18 cellular contexts compared by ENCODE assay signal in genomic region chr9:109312783-109313182, GRCh38. TPM values are rescaled to one million over a fixed set of nuclear protein-coding genes. Genes with fewer than 3 reads are reported as not detected.
DNase-seq lines count a peak whose midpoint lies in the region; ATAC-seq and TF ChIP-seq lines count a peak whose summit lies in the region.
"Had no signal": no experiment of that assay in that cellular context is flagged by ENCODE, and none has a peak within 500 bp of the region (broad histone marks: within the 10 kb centered on the region; RNA-seq: fewer than 3 reads in every experiment).

No MANE protein-coding gene starts in this region.

- H3K9me3 ChIP-seq in Karpas-422 (ENCODE audit: low read length) (no peaks in the 10 kb centered on the region), body of pancreas (no peaks in the 10 kb centered on the region), neural cell (ENCODE audit: low read length) (no peaks in the 10 kb centered on the region)
- H3K9me3 ChIP-seq: Caco-2 had no signal

- no peak overlapping the region for H2AFZ ChIP-seq in GM23338
- H2AFZ ChIP-seq in Karpas-422 (ENCODE audit: low read length), result no peak overlapping the region
- no peak overlapping the region for H2AFZ ChIP-seq in neural cell (ENCODE audit: low read depth, low read length)

- TF ChIP-seq RAD21 in neural cell (conservative IDR thresholded peaks at IDR 0.05), result no peak

- H3K9me2 ChIP-seq in GM23338 (ENCODE audit: insufficient read depth), result no peaks in the 10 kb centered on the region
- H3K9me2 ChIP-seq in Karpas-422 (replicated peaks; ENCODE audit: insufficient read depth, low read length), result no peaks in the 10 kb centered on the region
- no peaks in the 10 kb centered on the region for H3K9me2 ChIP-seq in neural cell (ENCODE audit: insufficient read depth, low read length)

- no peak for TF ChIP-seq EP300 in neural cell (conservative IDR thresholded peaks at IDR 0.05; ENCODE audit: poor library complexity, severe bottlenecking)

- no peak for DNase-seq in GM23338 (ENCODE audit: low spot score)
- no peak for DNase-seq in Karpas-422
- no peak for DNase-seq in body of pancreas
- DNase-seq in natural killer cell, result no peak
- DNase-seq in T-helper 2 cell treated with Interferon-gamma antibody and Interleukin-4, amounts not matched to agents 5 μg/mL and 100 μg/mL, for 36 hours (ENCODE audit: low spot score), result no peak
- no peak for DNase-seq in NCI-H187 treated with DMSO at 0.1 percent for 48 hours (lab: John Stamatoyannopoulos, UW)
- DNase-seq: ACHN, AML-193, Caco-2, DMS153, Kasumi-1, NCI-H1105, NCI-H1694 treated with DMSO at 0.1 percent for 48 hours, NCI-H2171, NCI-H446, NCI-H748 treated with DMSO at 0.1 percent for 48 hours, SHP77 treated with DMSO at 0.1 percent for 48 hours had no signal

- H3K27ac Mint-ChIP-seq in GM23338, result no peak overlapping the region
- no peak overlapping the region for H3K27ac Mint-ChIP-seq in natural killer cell
- H3K27ac Mint-ChIP-seq in T-helper 2 cell treated with Interferon-gamma antibody and Interleukin-4, amounts not matched to agents 5 μg/mL and 100 μg/mL, for 36 hours, result no peak overlapping the region

- H3K4me3 ChIP-seq in GM23338, result no peak overlapping the region
- H3K4me3 ChIP-seq in Karpas-422 (ENCODE audit: low read length), result no peak overlapping the region
- H3K4me3 ChIP-seq in body of pancreas, result no peak overlapping the region
- peak overlapping the region; percentile 33 for H3K4me3 ChIP-seq in neural cell (ENCODE audit: low read length)

- no peak overlapping the region for H3K9ac ChIP-seq in Karpas-422 (ENCODE audit: low read length)
- peak overlapping the region; percentile 25 for H3K9ac ChIP-seq in neural cell (ENCODE audit: low read length)

- peaks cover 48% of the 10 kb centered on the region for H4K20me1 ChIP-seq in GM23338 (replicated peaks; ENCODE audit: insufficient read depth)
- no peaks in the 10 kb centered on the region for H4K20me1 ChIP-seq in Karpas-422 (ENCODE audit: insufficient read depth, low read depth, low read length)
- H4K20me1 ChIP-seq in neural cell (ENCODE audit: insufficient read depth), result no peaks in the 10 kb centered on the region

- H3K4me1 ChIP-seq in GM23338 (ENCODE audit: insufficient read depth), result peaks cover 60% of the 10 kb centered on the region
- peaks cover 20% of the 10 kb centered on the region for H3K4me1 ChIP-seq in Karpas-422 (ENCODE audit: low read length)
- H3K4me1 ChIP-seq in body of pancreas, result peaks cover 95% of the 10 kb centered on the region

- H3K4me3 Mint-ChIP-seq in GM23338 (no peak overlapping the region), natural killer cell (no peak overlapping the region)
- no peak overlapping the region for H3K4me3 Mint-ChIP-seq in T-helper 2 cell treated with Interferon-gamma antibody and Interleukin-4, amounts not matched to agents 5 μg/mL and 100 μg/mL, for 36 hours

- H3K27me3 ChIP-seq in GM23338 (ENCODE audit: insufficient read depth) (no peaks in the 10 kb centered on the region), Karpas-422 (ENCODE audit: low read length) (no peaks in the 10 kb centered on the region), body of pancreas (no peaks in the 10 kb centered on the region), neural cell (ENCODE audit: insufficient read depth, low read depth, low read length) (peaks cover 6% of the 10 kb centered on the region)

- H3F3A ChIP-seq in GM23338 (replicated peaks; ENCODE audit: low read depth), result no peaks in the 10 kb centered on the region
- no peaks in the 10 kb centered on the region for H3F3A ChIP-seq in neural cell (ENCODE audit: insufficient read depth, low read length, poor library complexity, severe bottlenecking)

- intact Hi-C loops in body of pancreas (cut with DNase I), result no loop called here
- intact Hi-C loops in natural killer cell (cut with micrococcal nuclease), result no loop called here

- TF ChIP-seq CTCF in GM23338 (conservative IDR thresholded peaks at IDR 0.05; ENCODE audit: low read depth in 2 of 2) (no peak), body of pancreas (IDR thresholded peaks at IDR 0.05) (no peak), neural cell (IDR thresholded peaks at IDR 0.05; ENCODE audit: poor library complexity, severe bottlenecking) (no peak), natural killer cell (IDR thresholded peaks at IDR 0.05) (no peak)

- H3K9me3 Mint-ChIP-seq in GM23338, result no peaks in the 10 kb centered on the region
- H3K9me3 Mint-ChIP-seq in natural killer cell, result no peaks in the 10 kb centered on the region
- H3K9me3 Mint-ChIP-seq in T-helper 2 cell treated with Interferon-gamma antibody and Interleukin-4, amounts not matched to agents 5 μg/mL and 100 μg/mL, for 36 hours, result no peaks in the 10 kb centered on the region

- ATAC-seq in GM23338 (no peak), body of pancreas (no peak), natural killer cell (no peak)

- H3K4me1 Mint-ChIP-seq in GM23338 (peaks cover 77% of the 10 kb centered on the region), natural killer cell (no peaks in the 10 kb centered on the region)
- H3K4me1 Mint-ChIP-seq in T-helper 2 cell treated with Interferon-gamma antibody and Interleukin-4, amounts not matched to agents 5 μg/mL and 100 μg/mL, for 36 hours (ENCODE audit: low read depth), result no peaks in the 10 kb centered on the region

- WGBS in body of pancreas, 2 donors, result 78 to 81% methylated on average over 6 to 7 of the region's 7 CpGs

- TF ChIP-seq POLR2A in body of pancreas (IDR thresholded peaks at IDR 0.05), result no peak

- H3K27me3 Mint-ChIP-seq in GM23338 (ENCODE audit: insufficient read depth, low read depth, poor library complexity) (peaks cover 11% of the 10 kb centered on the region), natural killer cell (ENCODE audit: low read depth in 2 of 2) (peaks cover 40 to 62% of the 10 kb centered on the region in 2 donors)
- H3K27me3 Mint-ChIP-seq in T-helper 2 cell treated with Interferon-gamma antibody and Interleukin-4, amounts not matched to agents 5 μg/mL and 100 μg/mL, for 36 hours (ENCODE audit: low read depth), result peaks cover 60% of the 10 kb centered on the region

- H3K36me3 Mint-ChIP-seq in GM23338 (ENCODE audit: low read depth), result peaks cover 3% of the 10 kb centered on the region
- no peaks in the 10 kb centered on the region for H3K36me3 Mint-ChIP-seq in natural killer cell
- H3K36me3 Mint-ChIP-seq in T-helper 2 cell treated with Interferon-gamma antibody and Interleukin-4, amounts not matched to agents 5 μg/mL and 100 μg/mL, for 36 hours (ENCODE audit: low read depth), result no peaks in the 10 kb centered on the region

- H3K36me3 ChIP-seq in GM23338 (ENCODE audit: insufficient read depth) (no peaks in the 10 kb centered on the region), Karpas-422 (ENCODE audit: insufficient read depth, low read length) (no peaks in the 10 kb centered on the region), body of pancreas (replicated peaks in 1 of 2; ENCODE audit: insufficient read depth in 1 of 2, low read depth in 2 of 2) (no peaks in the 10 kb centered on the region), neural cell (ENCODE audit: insufficient read depth, low read length) (no peaks in the 10 kb centered on the region)

- H3K27ac ChIP-seq in GM23338 (ENCODE audit: low read depth) (no peak overlapping the region), Karpas-422 (ENCODE audit: low read length) (no peak overlapping the region), body of pancreas (peak overlapping the region in 3 of 4 donors; percentile 28 to 93 (median 43)), neural cell (ENCODE audit: low read length) (peak overlapping the region; percentile 72)

- peak overlapping the region; percentile 74 for H3K4me2 ChIP-seq in GM23338
- H3K4me2 ChIP-seq in Karpas-422 (ENCODE audit: low read depth, low read length, poor library complexity, severe bottlenecking), result peak overlapping the region; percentile 58
- no peak overlapping the region for H3K4me2 ChIP-seq in neural cell (ENCODE audit: low read length)

- peaks cover 100% of the 10 kb centered on the region for H3K79me2 ChIP-seq in GM23338 (replicated peaks; ENCODE audit: insufficient read depth)
- no peaks in the 10 kb centered on the region for H3K79me2 ChIP-seq in Karpas-422 (ENCODE audit: low read length)
- H3K79me2 ChIP-seq in neural cell (replicated peaks; ENCODE audit: insufficient read depth, low read length), result no peaks in the 10 kb centered on the region

TF ChIP-seq in GM23338, 12 proteins besides CTCF, POLR2A, EP300 and RAD21 (continues in another document):
- TF ChIP-seq ZNF331 (CRISPR knock-in tag; IDR thresholded peaks at IDR 0.05; ENCODE audit: low read depth) (no peak), NANOG (IDR thresholded peaks at IDR 0.05; ENCODE audit: borderline replicate concordance) (no peak), EZH2phosphoT487 (IDR thresholded peaks at IDR 0.05; ENCODE audit: unreplicated experiment) (no peak)
- TF ChIP-seq, protein P1, sequence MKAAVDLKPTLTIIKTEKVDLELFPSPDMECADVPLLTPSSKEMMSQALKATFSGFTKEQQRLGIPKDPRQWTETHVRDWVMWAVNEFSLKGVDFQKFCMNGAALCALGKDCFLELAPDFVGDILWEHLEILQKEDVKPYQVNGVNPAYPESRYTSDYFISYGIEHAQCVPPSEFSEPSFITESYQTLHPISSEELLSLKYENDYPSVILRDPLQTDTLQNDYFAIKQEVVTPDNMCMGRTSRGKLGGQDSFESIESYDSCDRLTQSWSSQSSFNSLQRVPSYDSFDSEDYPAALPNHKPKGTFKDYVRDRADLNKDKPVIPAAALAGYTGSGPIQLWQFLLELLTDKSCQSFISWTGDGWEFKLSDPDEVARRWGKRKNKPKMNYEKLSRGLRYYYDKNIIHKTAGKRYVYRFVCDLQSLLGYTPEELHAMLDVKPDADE (IDR thresholded peaks at IDR 0.05), result no peak

TF ChIP-seq in neural cell, 6 proteins besides CTCF, POLR2A, EP300 and RAD21 (continues in another document):
- TF ChIP-seq POLR2AphosphoS5 (IDR thresholded peaks at IDR 0.05) (no peak), SMC3 (conservative IDR thresholded peaks at IDR 0.05; ENCODE audit: poor library complexity) (no peak), TAF1 (IDR thresholded peaks at IDR 0.05; ENCODE audit: low read depth) (no peak), EZH2 (IDR thresholded peaks at IDR 0.05; ENCODE audit: borderline replicate concordance, insufficient read depth, low read length, poor library complexity, severe bottlenecking) (no peak), MXI1 (conservative IDR thresholded peaks at IDR 0.05; ENCODE audit: poor library complexity, severe bottlenecking) (no peak)

RNA-seq across cellular contexts. Expression of gene EPB41L4B, which starts 8.1 kb away (rescaled TPM):
- 32.2 and 34.4 TPM in 2 replicates for total RNA-seq in GM23338 (2014; rRNA removed; shearing (Covaris generic))
- 10.9 and 11.0 TPM in 2 replicates for polyA plus RNA-seq in GM23338 (2016; fragmentation: Nextera tagmentation; extraction: Ambion mirVana)
- not detected in 2 replicates for total RNA-seq in Karpas-422 (2014; rRNA removed; shearing (Covaris generic); ENCODE audit: low replicate concordance)
- 100 to 1,000 TPM in 1 of 2 donors, 10 to 100 TPM in 1; 41.9 to 122 TPM for total RNA-seq in body of pancreas
- 4.1 and 4.6 TPM in 2 replicates for polyA plus RNA-seq in neural cell
- 7.8 and 11.3 TPM in 2 replicates for polyA minus RNA-seq in neural cell
- not detected for total RNA-seq in natural killer cell

Comparison
In these comparisons a context has a peak if more than half of its experiments do, and no peak if none do; other contexts are left out.
1. H3K27ac ChIP-seq: peak in body of pancreas (3 of 4) and neural cell (single experiment); none in GM23338 (single experiment) and Karpas-422 (single experiment).
2. RNA of gene EPB41L4B, which starts 8.1 kb away (total RNA-seq): 41.9 to 122 TPM in body of pancreas and 32.2 to 34.4 TPM in GM23338; not detected in Karpas-422 and not detected in natural killer cell; every median in the first group is over 10 times any median in the second.